In genomic region chr5:16784843-16785791, GRCh38 we compare ENCODE assay signal across 8 cellular contexts.
DNase-seq lines count a peak whose midpoint lies in the region; ATAC-seq, FAIRE-seq and TF ChIP-seq lines count a peak whose summit lies in the region.

No MANE protein-coding gene starts in this region.

- H3K36me3 ChIP-seq in aorta (ENCODE audit: control insufficient read depth in 1 of 2, insufficient read depth in 2 of 2, low read length in 1 of 2): no peaks in the 10 kb centered on the region

- no peak for TF ChIP-seq CTCF in natural killer cell (IDR thresholded peaks at IDR 0.05)

- H3K4me3 Mint-ChIP-seq in natural killer cell: no peak overlapping the region

- H3K4me1 ChIP-seq in aorta (ENCODE audit: control insufficient read depth in 1 of 2, insufficient read depth in 2 of 2, low read length in 2 of 2): no peaks in the 10 kb centered on the region

- peak; percentile 59 to 68 for DNase-seq in activated T-cell treated with anti-CD3 and anti-CD28 coated beads, Interleukin-2, amount 50 U/mL, for 48 hours
- DNase-seq in stimulated activated CD4-positive, alpha-beta T cell treated with anti-CD3 and anti-CD28 coated beads, Interleukin-2, amount 100 ng/mL, for 48 hours: peak; percentile 24 to 36
- DNase-seq in NCI-H1694 (lab: John Stamatoyannopoulos, UW) (no peak), aorta (no peak), natural killer cell (no peak), frontal cortex (ENCODE audit: low spot score in 2 of 2) (no peak)

- H3K27me3 Mint-ChIP-seq in natural killer cell (ENCODE audit: low read depth in 2 of 2): no peaks in the 10 kb centered on the region

- H3K27ac ChIP-seq in aorta (ENCODE audit: low read depth in 1 of 2, low read length in 2 of 2): no peak overlapping the region

- 74 to 79% methylated on average over 26 of the region's 26 CpGs for WGBS in aorta, 2 donors

- H3K4me1 Mint-ChIP-seq in natural killer cell: no peaks in the 10 kb centered on the region

- ATAC-seq in GM19452 (IDR thresholded peaks at IDR 0.05; ENCODE audit: unreplicated experiment) (peak; percentile 94), HG03025 (IDR thresholded peaks at IDR 0.05; ENCODE audit: low FRiP score, unreplicated experiment) (peak; percentile 69), aorta (ENCODE audit: low FRiP score) (no peak), natural killer cell (no peak)

- intact Hi-C loops in aorta (cut with DNase I): no loop called here
- intact Hi-C loops in natural killer cell (cut with micrococcal nuclease): no loop called here

- H3K9me3 Mint-ChIP-seq in natural killer cell: no peaks in the 10 kb centered on the region

- no peak for FAIRE-seq in frontal cortex (lab: Jason Lieb, UNC)

- no peaks in the 10 kb centered on the region for H3K27me3 ChIP-seq in aorta (ENCODE audit: control insufficient read depth in 1 of 2, insufficient read depth in 2 of 2, low read length in 1 of 2)

- H3K27ac Mint-ChIP-seq in natural killer cell: no peak overlapping the region

- H3K9me3 ChIP-seq in aorta (ENCODE audit: control insufficient read depth, low read length): no peaks in the 10 kb centered on the region

- H3K36me3 Mint-ChIP-seq in natural killer cell: no peaks in the 10 kb centered on the region

- H3K4me3 ChIP-seq in aorta (ENCODE audit: low read length in 2 of 2): no peak overlapping the region

Comparison
In these comparisons a context has a peak if more than half of its experiments do, and no peak if none do; other contexts are left out.
1. ATAC-seq: peak in GM19452 (single experiment) and HG03025 (single experiment); none in aorta (single experiment) and natural killer cell (0 of 3).
2. DNase-seq: peak in activated T-cell treated with anti-CD3 and anti-CD28 coated beads, Interleukin-2, amount 50 U/mL, for 48 hours (2 of 2) and stimulated activated CD4-positive, alpha-beta T cell treated with anti-CD3 and anti-CD28 coated beads, Interleukin-2, amount 100 ng/mL, for 48 hours (2 of 2); none in NCI-H1694 (single experiment), aorta (0 of 2), natural killer cell (single experiment) and frontal cortex (0 of 2).